Comparison of ENCODE assay signal across 8 cellular contexts in the genomic region with DNA sequence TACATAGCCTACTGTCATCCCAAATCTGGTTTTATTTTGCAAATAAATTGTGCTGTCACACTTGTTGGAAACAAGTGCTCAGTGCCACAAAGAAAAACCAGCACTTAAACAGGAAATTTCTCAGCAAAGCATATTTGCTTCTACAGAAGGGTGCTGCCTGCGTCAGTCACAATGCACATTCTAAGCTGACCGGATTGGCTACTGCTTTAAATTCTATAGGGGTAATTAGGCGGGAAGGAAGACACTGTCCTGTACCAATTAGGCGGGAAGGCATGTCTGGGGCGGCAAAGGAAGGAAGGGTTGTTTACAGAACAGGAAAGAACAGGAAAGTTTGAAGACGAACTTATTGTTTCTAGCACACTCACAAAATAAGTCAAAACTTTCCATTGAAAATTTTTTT. TPM values are rescaled to one million over a fixed set of nuclear protein-coding genes. Genes with fewer than 3 reads are reported as not detected.
DNase-seq lines count a peak whose midpoint lies in the region; ATAC-seq and TF ChIP-seq lines count a peak whose summit lies in the region.

No MANE protein-coding gene starts in this region.

- TF ChIP-seq CTCF in gastroesophageal sphincter (IDR thresholded peaks at IDR 0.05) = no peak

- DNase-seq in activated T-cell treated with anti-CD3 and anti-CD28 coated beads, Interleukin-2, amount 50 U/mL, for 1 hour = peak; percentile 47
- peak; percentile 14 for DNase-seq in stimulated activated CD8-positive, alpha-beta memory T cell treated with anti-CD3 and anti-CD28 coated beads, Interleukin-15, amount 100 ng/mL, for 1 hour (ENCODE audit: low read depth)
- no peak for DNase-seq in NCI-H2107 (lab: John Stamatoyannopoulos, UW)
- no peak for DNase-seq in NCI-H748 treated with DMSO at 0.1 percent for 48 hours (lab: John Stamatoyannopoulos, UW)

- whole genome bisulfite sequencing in gastroesophageal sphincter (ENCODE audit: low coverage in 1 of 2), 2 donors = 42 to 50% methylated on average over 6 of the region's 6 CpGs

- TF ChIP-seq POLR2A in gastroesophageal sphincter (IDR thresholded peaks at IDR 0.05) = no peak

- H3K36me3 ChIP-seq in gastroesophageal sphincter = peaks cover 0 to 18% of the 10 kb centered on the region in 2 donors

- no peak for TF ChIP-seq EP300 in gastroesophageal sphincter (IDR thresholded peaks at IDR 0.05)

- H3K4me1 ChIP-seq in gastroesophageal sphincter = peaks cover 0 to 31% (median 3%) of the 10 kb centered on the region in 3 donors

- H3K27ac ChIP-seq in gastroesophageal sphincter = peak overlapping the region in 3 of 4 donors; percentile 2 to 62 (median 46)

- H3K27me3 ChIP-seq in gastroesophageal sphincter = no peaks in the 10 kb centered on the region

- peak; percentile 23 for ATAC-seq in GM18867 (IDR thresholded peaks at IDR 0.05; ENCODE audit: unreplicated experiment)
- ATAC-seq in HG03520 (IDR thresholded peaks at IDR 0.05; ENCODE audit: unreplicated experiment) = peak; percentile 32
- no peak for ATAC-seq in gastroesophageal sphincter
- no peak for ATAC-seq in GM18870 (IDR thresholded peaks at IDR 0.05; ENCODE audit: unreplicated experiment)

- peak overlapping the region; percentile 31 to 48 for H3K4me3 ChIP-seq in gastroesophageal sphincter

- no peaks in the 10 kb centered on the region for H3K9me3 ChIP-seq in gastroesophageal sphincter

RNA-seq across cellular contexts. Expression of gene IFI16, which starts 2.8 kb away (rescaled TPM):
- 10 to 100 TPM; 25.2 to 73.4 (median 47.5) TPM for total RNA-seq in gastroesophageal sphincter

Comparison
In these comparisons a context has a peak if more than half of its experiments do, and no peak if none do; other contexts are left out.
1. ATAC-seq: peak in GM18867 (single experiment) and HG03520 (single experiment); none in gastroesophageal sphincter (single experiment) and GM18870 (single experiment).
2. DNase-seq: peak in activated T-cell treated with anti-CD3 and anti-CD28 coated beads, Interleukin-2, amount 50 U/mL, for 1 hour (single experiment) and stimulated activated CD8-positive, alpha-beta memory T cell treated with anti-CD3 and anti-CD28 coated beads, Interleukin-15, amount 100 ng/mL, for 1 hour (single experiment); none in NCI-H2107 (single experiment) and NCI-H748 treated with DMSO at 0.1 percent for 48 hours (single experiment).